8 cellular contexts compared by ENCODE assay signal in the genomic region with DNA sequence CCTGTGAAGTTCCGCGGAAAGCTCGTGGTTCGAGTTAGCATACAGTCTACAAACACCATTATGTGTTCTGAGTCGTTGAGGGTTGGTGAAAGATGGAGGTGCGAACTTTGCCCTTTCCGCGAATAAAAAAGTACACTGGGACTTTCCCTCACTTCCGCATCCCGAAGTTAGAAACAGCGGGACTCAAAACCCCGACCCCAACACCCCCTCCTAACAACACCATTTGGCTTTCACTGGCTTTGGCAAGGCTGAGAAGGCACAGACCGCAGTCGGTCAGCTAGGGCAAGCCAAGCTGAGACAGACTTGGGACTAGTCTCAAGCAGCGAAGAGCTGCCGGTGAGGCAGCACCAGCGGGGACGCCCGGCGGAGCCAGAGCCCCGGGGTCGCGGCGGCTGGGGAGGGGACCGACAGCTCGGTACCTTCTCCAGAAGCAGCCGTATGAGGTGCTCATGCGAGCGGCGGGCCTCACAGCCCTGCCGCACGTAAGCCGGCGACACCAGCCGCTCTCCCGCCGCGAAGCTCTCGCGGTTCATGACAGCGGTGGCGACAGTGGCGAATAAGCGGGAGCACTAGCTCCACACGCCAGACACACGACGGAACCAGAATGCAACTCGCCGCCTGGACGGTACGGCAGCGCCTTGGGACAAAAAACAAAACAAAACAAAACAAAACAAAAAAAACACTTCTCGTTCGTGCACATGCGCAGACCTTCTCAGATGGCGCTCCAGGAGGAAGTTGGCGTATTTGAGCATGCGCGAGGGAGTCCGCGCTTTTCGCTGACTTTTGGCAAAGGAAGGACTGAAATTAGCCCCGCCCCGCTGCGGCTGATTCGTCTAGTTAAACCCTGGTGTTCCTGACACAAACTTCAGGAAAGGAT. TPM values are rescaled to one million over a fixed set of nuclear protein-coding genes. Genes with fewer than 3 reads are reported as not detected.
DNase-seq lines count a peak whose midpoint lies in the region; ATAC-seq and TF ChIP-seq lines count a peak whose summit lies in the region.

A gene (minus strand): TSS at position 613 of the 877 bp plus-strand sequence. CDS start 80 bp downstream, at position 533.

- peak; percentile 40 to 63 for TF ChIP-seq POLR2A in gastroesophageal sphincter (IDR thresholded peaks at IDR 0.05)

- H3K9me3 ChIP-seq in gastroesophageal sphincter, result no peaks in the 10 kb centered on the region
- no peaks in the 10 kb centered on the region for H3K9me3 ChIP-seq in neutrophil

- TF ChIP-seq CTCF in HFF-Myc (IDR thresholded peaks at IDR 0.05; ENCODE audit: low read depth, low read length, missing control alignments) (no peak), gastroesophageal sphincter (IDR thresholded peaks at IDR 0.05) (no peak), neutrophil (IDR thresholded peaks at IDR 0.05) (peak; percentile 42)

- peak within 1 kb of the TSS; percentile 92 for H3K4me3 ChIP-seq in HFF-Myc (replicated peaks; ENCODE audit: low read depth, low read length)
- H3K4me3 ChIP-seq in gastroesophageal sphincter, result peak within 1 kb of the TSS; percentile 74 to 87
- H3K4me3 ChIP-seq in neutrophil (ENCODE audit: low read depth in 1 of 2, low read length in 1 of 2), result peak within 1 kb of the TSS; percentile 81 to 89

- peak within 1 kb of the TSS; percentile 92 for H3K27ac Mint-ChIP-seq in activated naive CD4-positive, alpha-beta T cell treated with anti-CD3 and anti-CD28 coated beads, Interleukin-2, amount 10 ng/mL, durations not matched to agents 7 days and 5 days

- H3K4me1 ChIP-seq in gastroesophageal sphincter (peaks cover 3 to 37% (median 10%) of the 10 kb centered on the region in 3 donors), neutrophil (ENCODE audit: control insufficient read depth in 1 of 2, insufficient read depth in 1 of 2, low read depth in 1 of 2, low read length in 1 of 2) (peaks cover 51 to 58% of the 10 kb centered on the region in 2 experiments)

- peak; percentile 96 for ATAC-seq in gastroesophageal sphincter

- DNase-seq in GM03348 (ENCODE audit: low spot score) (peak; percentile 95), HFF-Myc (ENCODE audit: extremely low read depth, low read depth) (peak; percentile 92), NAMALWA (ENCODE audit: low spot score) (peak; percentile 98), SK-N-DZ (ENCODE audit: low spot score) (peak; percentile 95), substantia nigra (lab: John Stamatoyannopoulos, UW) (peak; percentile 47 to 97 (median 90))
- DNase-seq in activated naive CD4-positive, alpha-beta T cell treated with anti-CD3 and anti-CD28 coated beads, Interleukin-2, amount 10 ng/mL, durations not matched to agents 7 days and 5 days, result peak; percentile 97

- WGBS in gastroesophageal sphincter (ENCODE audit: low coverage in 1 of 2), 2 donors, result 0 to 2% methylated on average over 23 to 30 of the region's 66 CpGs

- no peaks in the 10 kb centered on the region for H3K27me3 ChIP-seq in gastroesophageal sphincter
- no peaks in the 10 kb centered on the region for H3K27me3 ChIP-seq in neutrophil

- peak within 1 kb of the TSS; percentile 88 to 98 (median 97) for H3K27ac ChIP-seq in gastroesophageal sphincter
- H3K27ac ChIP-seq in neutrophil, result peak within 1 kb of the TSS; percentile 95
- H3K27ac ChIP-seq in substantia nigra (ENCODE audit: low read depth, low read length, poor library complexity, severe bottlenecking), result peak within 1 kb of the TSS; percentile 89

- H3K4me3 Mint-ChIP-seq in activated naive CD4-positive, alpha-beta T cell treated with anti-CD3 and anti-CD28 coated beads, Interleukin-2, amount 10 ng/mL, durations not matched to agents 7 days and 5 days, result peak within 1 kb of the TSS; percentile 85

- H3K27me3 Mint-ChIP-seq in activated naive CD4-positive, alpha-beta T cell treated with anti-CD3 and anti-CD28 coated beads, Interleukin-2, amount 10 ng/mL, durations not matched to agents 7 days and 5 days, result no peaks in the 10 kb centered on the region

- peaks cover 0 to 14% of the 10 kb centered on the region in 2 donors for H3K36me3 ChIP-seq in gastroesophageal sphincter
- H3K36me3 ChIP-seq in neutrophil, result no peaks in the 10 kb centered on the region

- H3K9me3 Mint-ChIP-seq in activated naive CD4-positive, alpha-beta T cell treated with anti-CD3 and anti-CD28 coated beads, Interleukin-2, amount 10 ng/mL, durations not matched to agents 7 days and 5 days, result no peaks in the 10 kb centered on the region

- CTCF ChIA-PET in activated naive CD4-positive, alpha-beta T cell treated with anti-CD3 and anti-CD28 coated beads, Interleukin-2, amount 10 ng/mL, durations not matched to agents 7 days and 5 days (lab: Charles Lee), result interaction anchor here (1.4 to 4.6 kb wide), 4 partner anchors 16 to 207 kb away, joined by 5 to 17 read pairs (median 9); a partner anchor contains a TSS

- H3K4me1 Mint-ChIP-seq in activated naive CD4-positive, alpha-beta T cell treated with anti-CD3 and anti-CD28 coated beads, Interleukin-2, amount 10 ng/mL, durations not matched to agents 7 days and 5 days, result peaks cover 51% of the 10 kb centered on the region

- TF ChIP-seq EP300 in gastroesophageal sphincter (IDR thresholded peaks at IDR 0.05), result no peak

- H3K36me3 Mint-ChIP-seq in activated naive CD4-positive, alpha-beta T cell treated with anti-CD3 and anti-CD28 coated beads, Interleukin-2, amount 10 ng/mL, durations not matched to agents 7 days and 5 days, result peaks cover 38% of the 10 kb centered on the region

RNA-seq across cellular contexts. Expression of the gene that starts here (rescaled TPM):
- polyA plus RNA-seq in SK-N-DZ (2014; cell fraction: cytosol; rRNA removed), result 6.2 and 6.8 TPM in 2 replicates
- polyA plus RNA-seq in SK-N-DZ (2014; cell fraction: nucleus; rRNA removed), result 5.8 and 7.0 TPM in 2 replicates
- 1 to 10 TPM; 3.3 to 9.0 (median 7.1) TPM for total RNA-seq in gastroesophageal sphincter

Comparison
In these comparisons a context has a peak if more than half of its experiments do, and no peak if none do; other contexts are left out.
1. Peak in every context shown above with its lines: DNase-seq, ATAC-seq, H3K4me3 ChIP-seq and H3K27ac ChIP-seq.